18 cellular contexts compared by ENCODE assay signal in the genomic region with DNA sequence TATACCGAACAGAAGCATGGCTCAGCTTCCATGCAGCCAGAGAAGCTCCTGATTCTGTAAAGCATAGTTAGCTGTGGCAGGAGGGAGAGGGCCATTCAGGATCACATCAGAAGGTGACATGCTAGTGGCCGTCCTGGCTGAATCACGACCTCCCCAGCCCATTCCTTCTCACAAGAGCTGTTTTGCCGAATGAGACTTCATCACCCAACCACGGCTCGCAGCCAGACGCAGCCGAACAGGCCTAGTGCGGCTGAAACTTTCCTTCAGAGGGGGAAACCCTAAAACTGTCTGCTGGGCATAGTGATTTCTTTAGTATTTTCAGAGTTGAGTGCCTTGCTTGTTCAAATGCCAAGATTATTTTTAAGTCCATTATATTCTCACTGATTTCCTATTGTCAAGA.
DNase-seq lines count a peak whose midpoint lies in the region; ATAC-seq and TF ChIP-seq lines count a peak whose summit lies in the region.
"Had no signal": no experiment of that assay in that cellular context is flagged by ENCODE, and none has a peak within 500 bp of the region (broad histone marks: within the 10 kb centered on the region; RNA-seq: fewer than 3 reads in every experiment).

No MANE protein-coding gene starts in this region.

- intact Hi-C loops in activated CD8-positive, alpha-beta T cell treated with anti-CD3 and anti-CD28 coated beads for 36 hours (cut with micrococcal nuclease), result no loop called here
- intact Hi-C loops in CD4-positive, alpha-beta memory T cell (cut with micrococcal nuclease), result no loop called here
- intact Hi-C loops in activated B cell treated with CpG ODN at 0.5 μM for 24 hours (cut with micrococcal nuclease), result loop anchor here (5.0 kb wide), 1 partner anchor 342 kb away; a partner anchor contains a TSS

- POLR2A ChIA-PET in activated CD8-positive, alpha-beta T cell treated with anti-CD3 and anti-CD28 coated beads for 36 hours (lab: Charles Lee), result no interaction called here
- POLR2A ChIA-PET in activated CD8-positive, alpha-beta T cell treated with anti-CD3 and anti-CD28 coated beads, Interleukin-2, amount 10 ng/mL, durations not matched to agents 7 days and 5 days (lab: Charles Lee), result no interaction called here
- POLR2A ChIA-PET in CD4-positive, alpha-beta memory T cell (lab: Charles Lee; ENCODE audit: partially characterized antibody), result no interaction called here
- POLR2A ChIA-PET in activated B cell treated with CpG ODN at 0.5 μM for 24 hours (lab: Charles Lee), result interaction anchor here (1.0 to 1.9 kb wide), 2 partner anchors 10 to 358 kb away, joined by 5 to 6 read pairs; no protein-coding TSS in a partner anchor
- POLR2A ChIA-PET in naive thymus-derived CD8-positive, alpha-beta T cell (lab: Charles Lee), result no interaction called here

- no peak for ATAC-seq in activated CD8-positive, alpha-beta T cell treated with anti-CD3 and anti-CD28 coated beads for 36 hours
- no peak for ATAC-seq in activated CD8-positive, alpha-beta T cell treated with anti-CD3 and anti-CD28 coated beads, Interleukin-2, amount 10 ng/mL, durations not matched to agents 7 days and 5 days
- ATAC-seq in activated B cell treated with CpG ODN at 0.5 μM for 24 hours (ENCODE audit: low read depth) (no peak), HG03457 (IDR thresholded peaks at IDR 0.05; ENCODE audit: unreplicated experiment) (no peak)
- no peak for ATAC-seq in naive thymus-derived CD8-positive, alpha-beta T cell
- ATAC-seq in effector memory CD8-positive, alpha-beta T cell (replicated peaks), result no peak
- ATAC-seq: WTC11 had no signal

- no peak overlapping the region for H3K27ac ChIP-seq in CD4-positive, alpha-beta memory T cell (ENCODE audit: low read depth, low read length)

- no peaks in the 10 kb centered on the region for H3K36me3 ChIP-seq in CD4-positive, alpha-beta memory T cell (ENCODE audit: insufficient read depth, low read length)
- H3K36me3 ChIP-seq: HAP-1 had no signal

- H3K36me3 Mint-ChIP-seq in activated CD8-positive, alpha-beta T cell treated with anti-CD3 and anti-CD28 coated beads for 36 hours (ENCODE audit: low read depth), result no peaks in the 10 kb centered on the region
- H3K36me3 Mint-ChIP-seq in activated CD8-positive, alpha-beta T cell treated with anti-CD3 and anti-CD28 coated beads, Interleukin-2, amount 10 ng/mL, durations not matched to agents 7 days and 5 days (ENCODE audit: low read depth), result no peaks in the 10 kb centered on the region
- H3K36me3 Mint-ChIP-seq in CD4-positive, alpha-beta memory T cell, result peaks cover 0 to 12% of the 10 kb centered on the region in 2 donors
- peaks cover 22% of the 10 kb centered on the region for H3K36me3 Mint-ChIP-seq in activated B cell treated with CpG ODN at 0.5 μM for 24 hours (ENCODE audit: low read depth)
- peaks cover 0 to 10% (median 3%) of the 10 kb centered on the region in 3 donors for H3K36me3 Mint-ChIP-seq in naive thymus-derived CD8-positive, alpha-beta T cell
- peaks cover 6% of the 10 kb centered on the region for H3K36me3 Mint-ChIP-seq in effector memory CD8-positive, alpha-beta T cell (ENCODE audit: insufficient read depth)
- H3K36me3 Mint-ChIP-seq: WTC11 had no signal

- H3K27ac Mint-ChIP-seq in activated CD8-positive, alpha-beta T cell treated with anti-CD3 and anti-CD28 coated beads for 36 hours, result peak overlapping the region; percentile 5
- H3K27ac Mint-ChIP-seq in activated CD8-positive, alpha-beta T cell treated with anti-CD3 and anti-CD28 coated beads, Interleukin-2, amount 10 ng/mL, durations not matched to agents 7 days and 5 days, result no peak overlapping the region
- peak overlapping the region in 4 of 7 donors; percentile 19 to 39 (median 24) for H3K27ac Mint-ChIP-seq in CD4-positive, alpha-beta memory T cell
- peak overlapping the region; percentile 74 for H3K27ac Mint-ChIP-seq in activated B cell treated with CpG ODN at 0.5 μM for 24 hours
- peak overlapping the region in 6 of 10 donors; percentile 34 to 90 (median 78) for H3K27ac Mint-ChIP-seq in naive thymus-derived CD8-positive, alpha-beta T cell
- no peak overlapping the region for H3K27ac Mint-ChIP-seq in effector memory CD8-positive, alpha-beta T cell
- H3K27ac Mint-ChIP-seq: WTC11 had no signal

- no peaks in the 10 kb centered on the region for H3K9me3 Mint-ChIP-seq in activated CD8-positive, alpha-beta T cell treated with anti-CD3 and anti-CD28 coated beads for 36 hours
- no peaks in the 10 kb centered on the region for H3K9me3 Mint-ChIP-seq in activated CD8-positive, alpha-beta T cell treated with anti-CD3 and anti-CD28 coated beads, Interleukin-2, amount 10 ng/mL, durations not matched to agents 7 days and 5 days (ENCODE audit: insufficient read depth)
- peaks cover 0 to 2% (median 0%) of the 10 kb centered on the region in 8 donors for H3K9me3 Mint-ChIP-seq in CD4-positive, alpha-beta memory T cell
- no peaks in the 10 kb centered on the region for H3K9me3 Mint-ChIP-seq in activated B cell treated with CpG ODN at 0.5 μM for 24 hours
- no peaks in the 10 kb centered on the region for H3K9me3 Mint-ChIP-seq in naive thymus-derived CD8-positive, alpha-beta T cell
- H3K9me3 Mint-ChIP-seq in effector memory CD8-positive, alpha-beta T cell, result no peaks in the 10 kb centered on the region
- H3K9me3 Mint-ChIP-seq: activated T-cell treated with anti-CD3 and anti-CD28 coated beads, Interleukin-2, amount 50 U/mL, for 4 hours had no signal

- no peaks in the 10 kb centered on the region for H3K9me3 ChIP-seq in CD4-positive, alpha-beta memory T cell (ENCODE audit: control insufficient read depth in 1 of 2, low read length in 2 of 2)
- H3K9me3 ChIP-seq: esophagus squamous epithelium, HAP-1 had no signal

- CTCF ChIA-PET in activated CD8-positive, alpha-beta T cell treated with anti-CD3 and anti-CD28 coated beads for 36 hours (lab: Charles Lee), result interaction anchor here (1.4 to 1.8 kb wide), 2 partner anchors 12 to 114 kb away, joined by 5 to 7 read pairs; no protein-coding TSS in a partner anchor
- CTCF ChIA-PET in activated CD8-positive, alpha-beta T cell treated with anti-CD3 and anti-CD28 coated beads, Interleukin-2, amount 10 ng/mL, durations not matched to agents 7 days and 5 days (lab: Charles Lee), result interaction anchor here (1.1 to 1.7 kb wide), 2 partner anchors 114 to 358 kb away, joined by 3 to 8 read pairs; no protein-coding TSS in a partner anchor
- CTCF ChIA-PET in CD4-positive, alpha-beta memory T cell (lab: Charles Lee; ENCODE audit: partially characterized antibody), result interaction anchor here (0.7 to 2.1 kb wide), 2 partner anchors 13 to 15 kb away, joined by 3 to 5 read pairs; no protein-coding TSS in a partner anchor
- CTCF ChIA-PET in activated B cell treated with CpG ODN at 0.5 μM for 24 hours (lab: Charles Lee), result interaction anchor here (1.3 to 1.4 kb wide), 2 partner anchors 76 to 113 kb away, joined by 3 read pairs; no protein-coding TSS in a partner anchor

- no peaks in the 10 kb centered on the region for H3K27me3 ChIP-seq in CD4-positive, alpha-beta memory T cell (ENCODE audit: insufficient read depth, low read length)
- H3K27me3 ChIP-seq: esophagus squamous epithelium had no signal

- DNase-seq in activated CD8-positive, alpha-beta T cell treated with anti-CD3 and anti-CD28 coated beads for 36 hours, result no peak
- DNase-seq in activated CD8-positive, alpha-beta T cell treated with anti-CD3 and anti-CD28 coated beads, Interleukin-2, amount 10 ng/mL, durations not matched to agents 7 days and 5 days, result no peak
- no peak for DNase-seq in CD4-positive, alpha-beta memory T cell
- DNase-seq in activated B cell treated with CpG ODN at 0.5 μM for 24 hours, result no peak
- DNase-seq in naive thymus-derived CD8-positive, alpha-beta T cell, result no peak
- no peak for DNase-seq in NCI-H2227 (lab: John Stamatoyannopoulos, UW; ENCODE audit: unreplicated experiment)
- no peak for DNase-seq in effector memory CD8-positive, alpha-beta T cell
- DNase-seq: activated T-cell treated with anti-CD3 and anti-CD28 coated beads, Interleukin-2, amount 50 U/mL, for 4 hours; amniotic stem cell; COR-L47; effector CD4-positive, alpha-beta T cell; EL; esophagus squamous epithelium; NCI-H2081; NCI-H510A treated with DMSO at 0.1 percent for 48 hours had no signal

- H3K4me3 ChIP-seq in CD4-positive, alpha-beta memory T cell (ENCODE audit: low read length in 2 of 2), result no peak overlapping the region
- H3K4me3 ChIP-seq: esophagus squamous epithelium, HAP-1 had no signal

- no peaks in the 10 kb centered on the region for H3K27me3 Mint-ChIP-seq in activated CD8-positive, alpha-beta T cell treated with anti-CD3 and anti-CD28 coated beads for 36 hours
- no peaks in the 10 kb centered on the region for H3K27me3 Mint-ChIP-seq in activated CD8-positive, alpha-beta T cell treated with anti-CD3 and anti-CD28 coated beads, Interleukin-2, amount 10 ng/mL, durations not matched to agents 7 days and 5 days (ENCODE audit: low read depth)
- H3K27me3 Mint-ChIP-seq in CD4-positive, alpha-beta memory T cell, result no peaks in the 10 kb centered on the region
- H3K27me3 Mint-ChIP-seq in activated B cell treated with CpG ODN at 0.5 μM for 24 hours, result no peaks in the 10 kb centered on the region
- no peaks in the 10 kb centered on the region for H3K27me3 Mint-ChIP-seq in naive thymus-derived CD8-positive, alpha-beta T cell
- H3K27me3 Mint-ChIP-seq in effector memory CD8-positive, alpha-beta T cell, result no peaks in the 10 kb centered on the region

- no peak for TF ChIP-seq CTCF in activated CD8-positive, alpha-beta T cell treated with anti-CD3 and anti-CD28 coated beads for 36 hours (IDR thresholded peaks at IDR 0.05)
- no peak for TF ChIP-seq CTCF in activated B cell treated with CpG ODN at 0.5 μM for 24 hours (IDR thresholded peaks at IDR 0.05)

- H3K4me3 Mint-ChIP-seq in activated CD8-positive, alpha-beta T cell treated with anti-CD3 and anti-CD28 coated beads for 36 hours, result no peak overlapping the region
- H3K4me3 Mint-ChIP-seq in activated CD8-positive, alpha-beta T cell treated with anti-CD3 and anti-CD28 coated beads, Interleukin-2, amount 10 ng/mL, durations not matched to agents 7 days and 5 days, result no peak overlapping the region
- H3K4me3 Mint-ChIP-seq in CD4-positive, alpha-beta memory T cell, result no peak overlapping the region
- no peak overlapping the region for H3K4me3 Mint-ChIP-seq in activated B cell treated with CpG ODN at 0.5 μM for 24 hours
- H3K4me3 Mint-ChIP-seq in naive thymus-derived CD8-positive, alpha-beta T cell, result peak overlapping the region in 3 of 10 donors; percentile 4 to 39 (median 9)
- no peak overlapping the region for H3K4me3 Mint-ChIP-seq in effector memory CD8-positive, alpha-beta T cell
- H3K4me3 Mint-ChIP-seq: activated T-cell treated with anti-CD3 and anti-CD28 coated beads, Interleukin-2, amount 50 U/mL, for 4 hours; WTC11 had no signal

- peaks cover 21% of the 10 kb centered on the region for H3K4me1 Mint-ChIP-seq in activated CD8-positive, alpha-beta T cell treated with anti-CD3 and anti-CD28 coated beads for 36 hours (ENCODE audit: low read depth)
- H3K4me1 Mint-ChIP-seq in activated CD8-positive, alpha-beta T cell treated with anti-CD3 and anti-CD28 coated beads, Interleukin-2, amount 10 ng/mL, durations not matched to agents 7 days and 5 days (ENCODE audit: low read depth), result peaks cover 11% of the 10 kb centered on the region
- peaks cover 1 to 15% (median 9%) of the 10 kb centered on the region in 4 donors for H3K4me1 Mint-ChIP-seq in CD4-positive, alpha-beta memory T cell
- H3K4me1 Mint-ChIP-seq in activated B cell treated with CpG ODN at 0.5 μM for 24 hours, result peaks cover 44% of the 10 kb centered on the region
- peaks cover 22 to 38% (median 30%) of the 10 kb centered on the region in 4 donors for H3K4me1 Mint-ChIP-seq in naive thymus-derived CD8-positive, alpha-beta T cell
- H3K4me1 Mint-ChIP-seq in effector memory CD8-positive, alpha-beta T cell (ENCODE audit: low read depth in 2 of 2), result peaks cover 4 to 9% of the 10 kb centered on the region in 2 donors

- H3K4me1 ChIP-seq in CD4-positive, alpha-beta memory T cell (ENCODE audit: insufficient read depth, low read length), result no peaks in the 10 kb centered on the region
- H3K4me1 ChIP-seq: esophagus squamous epithelium, HAP-1 had no signal

Comparison
In these comparisons a context has a peak if more than half of its experiments do, and no peak if none do; other contexts are left out.
1. H3K27ac Mint-ChIP-seq: peak in activated CD8-positive, alpha-beta T cell treated with anti-CD3 and anti-CD28 coated beads for 36 hours (single experiment), CD4-positive, alpha-beta memory T cell (4 of 7), activated B cell treated with CpG ODN at 0.5 μM for 24 hours (single experiment) and naive thymus-derived CD8-positive, alpha-beta T cell (6 of 10); none in activated CD8-positive, alpha-beta T cell treated with anti-CD3 and anti-CD28 coated beads, Interleukin-2, amount 10 ng/mL, durations not matched to agents 7 days and 5 days (single experiment) and effector memory CD8-positive, alpha-beta T cell (0 of 2).